ENCODE assay signal across 1 cellular context in the genomic region with DNA sequence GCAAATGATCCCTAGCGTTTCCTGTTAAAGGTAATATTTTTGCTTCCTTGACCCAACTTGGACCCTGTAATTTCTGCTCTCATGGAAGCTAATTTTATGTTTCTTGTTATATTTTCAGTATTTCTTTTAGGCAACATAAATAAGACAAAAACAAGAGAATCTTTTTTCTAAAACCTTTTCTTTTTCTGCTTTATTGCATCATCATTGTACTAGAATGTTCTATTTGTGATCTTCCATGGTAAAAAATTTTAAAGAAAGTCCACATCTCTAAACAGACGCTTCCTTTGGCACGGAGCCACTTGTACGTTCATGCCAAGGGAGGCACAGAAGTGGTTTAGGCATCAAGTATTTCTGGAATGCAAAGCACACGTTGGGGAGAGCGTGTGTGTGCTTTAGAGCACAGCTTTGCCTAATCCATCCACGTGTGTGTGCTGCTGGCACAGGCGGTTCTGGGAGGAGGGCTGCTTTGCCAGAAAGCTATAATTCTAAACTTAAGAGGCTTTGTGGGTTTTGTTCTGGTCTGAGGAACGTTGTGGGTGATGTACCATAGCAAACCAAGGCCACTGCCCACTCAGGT.
TF ChIP-seq lines count a peak whose summit lies in the region.

No MANE protein-coding gene starts in this region.

TF ChIP-seq in IMR-90, 13 proteins besides CTCF, POLR2A, EP300 and RAD21:
- TF ChIP-seq BHLHE40 (IDR thresholded peaks at IDR 0.05; ENCODE audit: low read depth, low read length) (peak; percentile 86; the same call in 1 of the 2 replicates), SMC3 (IDR thresholded peaks at IDR 0.05; ENCODE audit: low read depth, low read length) (no peak), CHD1 (IDR thresholded peaks at IDR 0.05; ENCODE audit: low read depth, low read length) (no peak), MXI1 (IDR thresholded peaks at IDR 0.05; ENCODE audit: borderline replicate concordance, low read depth, low read length) (peak; percentile 90; the same call in 1 of the 2 replicates), CEBPB (IDR thresholded peaks at IDR 0.05; ENCODE audit: low read depth, low read length) (peak; percentile 87)
- TF ChIP-seq, protein P1, sequence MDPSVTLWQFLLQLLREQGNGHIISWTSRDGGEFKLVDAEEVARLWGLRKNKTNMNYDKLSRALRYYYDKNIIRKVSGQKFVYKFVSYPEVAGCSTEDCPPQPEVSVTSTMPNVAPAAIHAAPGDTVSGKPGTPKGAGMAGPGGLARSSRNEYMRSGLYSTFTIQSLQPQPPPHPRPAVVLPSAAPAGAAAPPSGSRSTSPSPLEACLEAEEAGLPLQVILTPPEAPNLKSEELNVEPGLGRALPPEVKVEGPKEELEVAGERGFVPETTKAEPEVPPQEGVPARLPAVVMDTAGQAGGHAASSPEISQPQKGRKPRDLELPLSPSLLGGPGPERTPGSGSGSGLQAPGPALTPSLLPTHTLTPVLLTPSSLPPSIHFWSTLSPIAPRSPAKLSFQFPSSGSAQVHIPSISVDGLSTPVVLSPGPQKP (IDR thresholded peaks at IDR 0.05; ENCODE audit: borderline replicate concordance, low read depth, low read length): no peak
